Comparison of ENCODE assay signal across 8 cellular contexts in genomic region chr16:70437582-70438324, GRCh38. TPM values are rescaled to one million over a fixed set of nuclear protein-coding genes. Genes with fewer than 3 reads are reported as not detected.
DNase-seq lines count a peak whose midpoint lies in the region; ATAC-seq and TF ChIP-seq lines count a peak whose summit lies in the region.

No MANE protein-coding gene starts in this region.

- H3K4me2 ChIP-seq in hepatocyte, result peak overlapping the region; percentile 95
- H3K4me2 ChIP-seq in skeletal muscle satellite cell (ENCODE audit: low read length), result peak overlapping the region; percentile 97

- peaks cover 6% of the 10 kb centered on the region for H4K20me1 ChIP-seq in hepatocyte (ENCODE audit: insufficient read depth, poor library complexity, severe bottlenecking)

- no peaks in the 10 kb centered on the region for H3K9me3 ChIP-seq in BE2C
- H3K9me3 ChIP-seq in HEK293 (ENCODE audit: control insufficient read depth, insufficient read depth, low read depth, low read length), result no peaks in the 10 kb centered on the region
- no peaks in the 10 kb centered on the region for H3K9me3 ChIP-seq in hepatocyte (ENCODE audit: low read depth)
- H3K9me3 ChIP-seq in skeletal muscle satellite cell (replicated peaks; ENCODE audit: low read length), result no peaks in the 10 kb centered on the region

- H2AFZ ChIP-seq in hepatocyte, result peak overlapping the region; percentile 26

- CTCF ChIA-PET in HEK293 (lab: Yijun Ruan, JAX), result interaction anchor here (0.8 to 1.3 kb wide), 4 partner anchors 16 to 57 kb away, joined by 3 to 4 read pairs (median 4); no protein-coding TSS in a partner anchor

- POLR2A ChIA-PET in HEK293 (lab: Yijun Ruan, JAX), result interaction anchor here (0.5 to 6.0 kb wide), 11 partner anchors 9 to 57 kb away, joined by 3 to 31 read pairs (median 4); partner anchors contain the start of gene FCSK

- peak overlapping the region; percentile 80 for H3K9ac ChIP-seq in skeletal muscle satellite cell (ENCODE audit: low read depth, low read length)

- DNase-seq in BE2C, result peak; percentile 32
- peak; percentile 63 for DNase-seq in activated CD8-positive, alpha-beta memory T cell treated with anti-CD3 and anti-CD28 coated beads, Interleukin-2, amount 50 U/mL, for 48 hours
- DNase-seq in hepatocyte (ENCODE audit: low spot score), result no peak
- DNase-seq in iPS-NIHi11 (ENCODE audit: low spot score), result no peak
- DNase-seq in KG1 (lab: John Stamatoyannopoulos, UW), result no peak
- DNase-seq in left lobe of liver (ENCODE audit: low spot score), result no peak

- WGBS in hepatocyte (ENCODE audit: low lambda C conversion rate, missing lambda C conversion rate), result 17% methylated on average over 15 of the region's 15 CpGs

- peaks cover 56% of the 10 kb centered on the region for H3K79me2 ChIP-seq in hepatocyte

- ATAC-seq in left lobe of liver, result no peak

- no peak for TF ChIP-seq CTCF in BE2C (IDR thresholded peaks at IDR 0.05; ENCODE audit: low read depth, low read length)
- TF ChIP-seq CTCF in HEK293 (tag by site-specific recombination; IDR thresholded peaks at IDR 0.05), result no peak
- no peak for TF ChIP-seq CTCF in hepatocyte (IDR thresholded peaks at IDR 0.05; ENCODE audit: poor library complexity)

- no peaks in the 10 kb centered on the region for H3K9me2 ChIP-seq in hepatocyte (replicated peaks; ENCODE audit: insufficient read depth)

- H3K4me1 ChIP-seq in BE2C, result peaks cover 24% of the 10 kb centered on the region
- H3K4me1 ChIP-seq in HEK293 (ENCODE audit: control insufficient read depth, insufficient read depth, low read length), result peaks cover 7% of the 10 kb centered on the region
- peaks cover 47% of the 10 kb centered on the region for H3K4me1 ChIP-seq in hepatocyte (ENCODE audit: insufficient read depth)
- peaks cover 44% of the 10 kb centered on the region for H3K4me1 ChIP-seq in skeletal muscle satellite cell (ENCODE audit: control insufficient read depth, insufficient read depth, low read length)

- H3K27ac ChIP-seq in HEK293 (ENCODE audit: extremely low read depth, low read depth, low read length), result peak overlapping the region; percentile 71
- peak overlapping the region; percentile 75 for H3K27ac ChIP-seq in hepatocyte

- H3K27me3 ChIP-seq in BE2C, result no peaks in the 10 kb centered on the region
- H3K27me3 ChIP-seq in hepatocyte, result no peaks in the 10 kb centered on the region
- no peaks in the 10 kb centered on the region for H3K27me3 ChIP-seq in skeletal muscle satellite cell (ENCODE audit: control insufficient read depth, insufficient read depth, low read length)

- peak overlapping the region; percentile 96 for H3K4me3 ChIP-seq in BE2C (ENCODE audit: low read depth, low read length)
- peak overlapping the region; percentile 52 for H3K4me3 ChIP-seq in HEK293 (ENCODE audit: low read depth, low read length)
- peak overlapping the region; percentile 74 for H3K4me3 ChIP-seq in hepatocyte
- peak overlapping the region; percentile 87 for H3K4me3 ChIP-seq in skeletal muscle satellite cell (ENCODE audit: low read length)

- H3K36me3 ChIP-seq in BE2C, result peaks cover 9% of the 10 kb centered on the region
- peaks cover 0 to 13% of the 10 kb centered on the region in 2 experiments; a peak in 1 of 3 replicates for H3K36me3 ChIP-seq in HEK293 (ENCODE audit: control insufficient read depth in 2 of 2, insufficient read depth in 1 of 2, low read length in 2 of 2)
- H3K36me3 ChIP-seq in hepatocyte (replicated peaks; ENCODE audit: insufficient read depth, low read depth), result no peaks in the 10 kb centered on the region
- peaks cover 7% of the 10 kb centered on the region for H3K36me3 ChIP-seq in skeletal muscle satellite cell (ENCODE audit: insufficient read depth, low read length)

TF ChIP-seq in HEK293, 187 proteins besides CTCF, POLR2A, EP300 and RAD21 (continues in another document):
- TF ChIP-seq GLIS2 (tag by site-specific recombination; IDR thresholded peaks at IDR 0.05), result peak; percentile 63
- TF ChIP-seq ZBTB17 (tag by site-specific recombination; IDR thresholded peaks at IDR 0.05), result peak; percentile 66
- no peak for TF ChIP-seq ZSCAN5A (tag by site-specific recombination; IDR thresholded peaks at IDR 0.05)
- TF ChIP-seq ZNF449 (tag by site-specific recombination; IDR thresholded peaks at IDR 0.05), result peak; percentile 72
- TF ChIP-seq HOXC10 (CRISPR knock-in tag; IDR thresholded peaks at IDR 0.05), result no peak
- no peak for TF ChIP-seq IKZF3 (tag by site-specific recombination; IDR thresholded peaks at IDR 0.05)
- peak; percentile 64 for TF ChIP-seq ZNF366 (tag by site-specific recombination; conservative IDR thresholded peaks at IDR 0.05)
- peak; percentile 56 for TF ChIP-seq PRDM10 (tag by site-specific recombination; IDR thresholded peaks at IDR 0.05)
- 0 out of 2 replicates have a peak, but pooled peaks have one; percentile 13 for TF ChIP-seq ZNF133 (tag by site-specific recombination; IDR thresholded peaks at IDR 0.05)
- TF ChIP-seq ZNF610 (tag by site-specific recombination; IDR thresholded peaks at IDR 0.05; ENCODE audit: borderline replicate concordance), result peak; percentile 97; the same call in 1 of the 2 replicates
- peak; percentile 60 for TF ChIP-seq ZBTB20 (tag by site-specific recombination; IDR thresholded peaks at IDR 0.05)
- peak; percentile 48; the same call in 1 of the 2 replicates for TF ChIP-seq ZNF600 (tag by site-specific recombination; IDR thresholded peaks at IDR 0.05)
- TF ChIP-seq ZNF335 (tag by site-specific recombination; conservative IDR thresholded peaks at IDR 0.05), result peak; percentile 95
- TF ChIP-seq SP2 (tag by site-specific recombination; IDR thresholded peaks at IDR 0.05), result peak; percentile 41
- TF ChIP-seq ZNF184 (tag by site-specific recombination; IDR thresholded peaks at IDR 0.05), result no peak
- TF ChIP-seq ZBTB8A (tag by site-specific recombination; IDR thresholded peaks at IDR 0.05), result 0 out of 2 replicates have a peak, but pooled peaks have one; percentile 22
- no peak for TF ChIP-seq SP7 (tag by site-specific recombination; IDR thresholded peaks at IDR 0.05)

RNA-seq across cellular contexts. Expression of gene ST3GAL2, which starts 1.1 kb away (rescaled TPM):
- polyA plus RNA-seq in BE2C (2012; ENCODE audit: insufficient read depth, insufficient read length, low read depth), result 60.3 TPM
- total RNA-seq in hepatocyte (24.2 and 29.2 TPM in 2 replicates), left lobe of liver (14.7 TPM)
- 20.8 and 25.6 TPM in 2 replicates for polyA plus RNA-seq in hepatocyte
- total RNA-seq in skeletal muscle satellite cell (2012; rRNA removed), result 20.8 and 22.5 TPM in 2 replicates

RNA-seq across cellular contexts. Expression of gene FCSK, which starts 16.6 kb away (rescaled TPM):
- polyA plus RNA-seq in BE2C (2012; ENCODE audit: insufficient read depth, insufficient read length, low read depth), result 35.8 TPM
- total RNA-seq in hepatocyte (13.3 and 25.9 TPM in 2 replicates), left lobe of liver (20.1 TPM)
- 12.1 and 15.7 TPM in 2 replicates for polyA plus RNA-seq in hepatocyte
- 3.7 and 7.6 TPM in 2 replicates for total RNA-seq in skeletal muscle satellite cell (2012; rRNA removed)

Comparison
In these comparisons a context has a peak if more than half of its experiments do, and no peak if none do; other contexts are left out.
1. DNase-seq: peak in BE2C (single experiment) and activated CD8-positive, alpha-beta memory T cell treated with anti-CD3 and anti-CD28 coated beads, Interleukin-2, amount 50 U/mL, for 48 hours (single experiment); none in hepatocyte (single experiment), iPS-NIHi11 (single experiment), KG1 (single experiment) and left lobe of liver (single experiment).
2. Peak in every context shown above with its lines, with median percentiles within 50 percentile points of each other: H3K4me3 ChIP-seq.